10 cellular contexts compared by ENCODE assay signal in the genomic region with DNA sequence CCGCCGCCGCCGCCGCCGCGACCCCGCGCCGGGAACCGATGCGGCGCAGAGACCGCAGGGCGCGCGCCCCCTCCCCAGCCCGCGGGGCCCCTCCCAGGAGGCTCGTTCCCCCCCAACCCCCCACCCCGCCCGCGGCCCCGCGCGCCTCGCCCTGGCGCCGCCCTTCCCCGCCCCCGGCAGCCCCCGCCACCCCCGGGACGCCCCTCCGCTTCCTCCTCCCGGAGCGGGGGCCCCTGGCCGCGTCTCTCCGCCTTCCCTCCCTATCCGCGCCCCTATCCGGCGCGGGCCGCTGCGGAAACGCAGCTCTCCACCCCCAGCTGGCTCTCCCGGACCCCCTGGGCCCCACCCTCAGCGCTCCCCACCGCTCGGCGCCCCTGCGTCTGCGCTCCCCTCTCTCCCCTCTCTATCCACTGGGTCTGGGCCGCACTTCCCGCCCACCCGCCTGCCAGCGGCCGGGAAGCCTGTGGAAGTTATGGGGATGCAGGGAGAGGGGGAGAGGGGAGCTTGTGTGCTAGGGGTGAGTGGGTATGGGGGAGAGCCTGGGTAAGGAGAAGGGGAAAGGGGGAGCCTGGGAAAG. TPM values are rescaled to one million over a fixed set of nuclear protein-coding genes. Genes with fewer than 3 reads are reported as not detected.
DNase-seq lines count a peak whose midpoint lies in the region; ATAC-seq and TF ChIP-seq lines count a peak whose summit lies in the region.
"Had no signal": no experiment of that assay in that cellular context is flagged by ENCODE, and none has a peak within 500 bp of the region (broad histone marks: within the 10 kb centered on the region; RNA-seq: fewer than 3 reads in every experiment).

Gene TMEM271, minus strand, starts transcription at position 51 of the 577 bp plus-strand sequence. CDS start 233 bp downstream, outside the sequence.

- no peak within 1 kb of the TSS for H3K4me3 ChIP-seq in hepatocyte

- no peak within 1 kb of the TSS for H3K27ac ChIP-seq in hepatocyte

- H3K4me2 ChIP-seq in hepatocyte, result peak within 1 kb of the TSS; percentile 68

- no peak for ATAC-seq in T-cell (replicated peaks in 1 of 4)
- ATAC-seq in stimulated activated memory B cell treated with anti-CD40 and anti-IgM and Interleukin-4, amounts not matched to agents 10 μg/mL and 1 μg/mL and 100 μg/mL, for 72 hours, result peak; percentile 6
- ATAC-seq in GM21447 (IDR thresholded peaks at IDR 0.05; ENCODE audit: unreplicated experiment), result no peak

- no peak for TF ChIP-seq CTCF in hepatocyte (IDR thresholded peaks at IDR 0.05; ENCODE audit: poor library complexity)

- H3K9me3 Mint-ChIP-seq in T-cell, result peaks cover 0 to 7% (median 0%) of the 10 kb centered on the region in 3 donors
- H3K9me3 Mint-ChIP-seq in stimulated activated memory B cell treated with anti-CD40 and anti-IgM and Interleukin-4, amounts not matched to agents 10 μg/mL and 1 μg/mL and 100 μg/mL, for 72 hours, result peaks cover 6% of the 10 kb centered on the region

- H3K79me2 ChIP-seq in hepatocyte, result no peaks in the 10 kb centered on the region

- H3K9me3 ChIP-seq in hepatocyte (ENCODE audit: low read depth), result no peaks in the 10 kb centered on the region

- H4K20me1 ChIP-seq in hepatocyte (ENCODE audit: insufficient read depth, poor library complexity, severe bottlenecking), result no peaks in the 10 kb centered on the region

- no peak within 1 kb of the TSS for H2AFZ ChIP-seq in hepatocyte

- peaks cover 81% of the 10 kb centered on the region for H3K27me3 ChIP-seq in hepatocyte

- peaks cover 13 to 15% (median 15%) of the 10 kb centered on the region in 3 donors for H3K4me1 Mint-ChIP-seq in T-cell
- H3K4me1 Mint-ChIP-seq in stimulated activated memory B cell treated with anti-CD40 and anti-IgM and Interleukin-4, amounts not matched to agents 10 μg/mL and 1 μg/mL and 100 μg/mL, for 72 hours, result peaks cover 25% of the 10 kb centered on the region

- CTCF ChIA-PET in T-cell (lab: Charles Lee), result no interaction called here

- WGBS in hepatocyte (ENCODE audit: low lambda C conversion rate, missing lambda C conversion rate), result 0% methylated on average over 8 of the region's 60 CpGs

- H3K4me1 ChIP-seq in hepatocyte (ENCODE audit: insufficient read depth), result no peaks in the 10 kb centered on the region

- peak; percentile 24 for DNase-seq in activated effector memory CD4-positive, alpha-beta T cell treated with anti-CD3 and anti-CD28 coated beads, Interleukin-2, amount 50 U/mL, for 16 hours
- DNase-seq in activated effector memory CD4-positive, alpha-beta T cell treated with Interleukin-2 at 50 U/mL for 16 hours, result no peak
- DNase-seq in T-cell, result no peak
- DNase-seq in hepatocyte (ENCODE audit: low spot score), result no peak
- no peak for DNase-seq in kidney tubule cell (ENCODE audit: low spot score)
- no peak for DNase-seq in SKM-1 treated with dmso at 0.1 percent for 144 hours (lab: John Stamatoyannopoulos, UW; ENCODE audit: unreplicated experiment)

- no peaks in the 10 kb centered on the region for H3K36me3 Mint-ChIP-seq in T-cell
- peaks cover 6% of the 10 kb centered on the region for H3K36me3 Mint-ChIP-seq in stimulated activated memory B cell treated with anti-CD40 and anti-IgM and Interleukin-4, amounts not matched to agents 10 μg/mL and 1 μg/mL and 100 μg/mL, for 72 hours
- H3K36me3 Mint-ChIP-seq: IgD-negative memory B cell had no signal

- H3K27me3 Mint-ChIP-seq in T-cell, result peaks cover 57 to 67% of the 10 kb centered on the region in 2 donors
- H3K27me3 Mint-ChIP-seq in stimulated activated memory B cell treated with anti-CD40 and anti-IgM and Interleukin-4, amounts not matched to agents 10 μg/mL and 1 μg/mL and 100 μg/mL, for 72 hours, result peaks cover 83% of the 10 kb centered on the region

- H3K27ac Mint-ChIP-seq in T-cell, result peak within 1 kb of the TSS in 1 of 2 donors; percentile 15
- H3K27ac Mint-ChIP-seq in stimulated activated memory B cell treated with anti-CD40 and anti-IgM and Interleukin-4, amounts not matched to agents 10 μg/mL and 1 μg/mL and 100 μg/mL, for 72 hours, result no peak within 1 kb of the TSS
- H3K27ac Mint-ChIP-seq: IgD-negative memory B cell had no signal

- H3K36me3 ChIP-seq in hepatocyte (replicated peaks; ENCODE audit: insufficient read depth, low read depth), result no peaks in the 10 kb centered on the region

- peak within 1 kb of the TSS; percentile 50 to 72 (median 59) for H3K4me3 Mint-ChIP-seq in T-cell
- H3K4me3 Mint-ChIP-seq in stimulated activated memory B cell treated with anti-CD40 and anti-IgM and Interleukin-4, amounts not matched to agents 10 μg/mL and 1 μg/mL and 100 μg/mL, for 72 hours, result peak within 1 kb of the TSS; percentile 39

- POLR2A ChIA-PET in T-cell (lab: Charles Lee), result no interaction called here

- H3K9me2 ChIP-seq in hepatocyte (replicated peaks; ENCODE audit: insufficient read depth), result no peaks in the 10 kb centered on the region

RNA-seq across cellular contexts. Expression of gene TMEM271, which starts in this region (rescaled TPM):
- total RNA-seq in T-cell (not detected), hepatocyte (not detected in 2 replicates)
- polyA plus RNA-seq in hepatocyte, result not detected in 2 replicates
- total RNA-seq: mononuclear cell had no signal
- polyA plus RNA-seq: IgD-negative memory B cell had no signal
